In genomic region chr3:18579659-18580058, GRCh38 we compare ENCODE assay signal across 23 cellular contexts.
"Had no signal": no experiment of that assay in that cellular context is flagged by ENCODE, and none has a peak within 500 bp of the region (broad histone marks: within the 10 kb centered on the region; RNA-seq: fewer than 3 reads in every experiment).

No MANE protein-coding gene starts in this region.

- H3K4me1 Mint-ChIP-seq: activated naive CD4-positive, alpha-beta T cell treated with anti-CD3 and anti-CD28 coated beads, Interleukin-2, amount 10 ng/mL, durations not matched to agents 7 days and 5 days; endodermal cell; mesothelial cell of epicardium; nephron progenitor cell had no signal

- H3K9me3 ChIP-seq: esophagus squamous epithelium, gastrocnemius medialis, psoas muscle, right atrium auricular region, testis, vagina had no signal

- H3K36me3 Mint-ChIP-seq: mesothelial cell of epicardium had no signal

- H3K4me3 Mint-ChIP-seq: activated B cell treated with CpG ODN at 0.5 μM for 24 hours; activated CD4-positive, alpha-beta T cell treated with anti-CD3 and anti-CD28 coated beads for 36 hours; activated naive CD4-positive, alpha-beta T cell treated with anti-CD3 and anti-CD28 coated beads, Interleukin-2, amount 10 ng/mL, durations not matched to agents 7 days and 5 days; activated T-cell treated with anti-CD3 and anti-CD28 coated beads, Interleukin-2, amount 50 U/mL, for 4 hours; endodermal cell; mesothelial cell of epicardium; nephron progenitor cell had no signal

- ATAC-seq: activated CD4-positive, alpha-beta T cell treated with anti-CD3 and anti-CD28 coated beads for 36 hours; activated T-cell treated with anti-CD3 and anti-CD28 coated beads, Interleukin-2, amount 50 U/mL, for 4 hours; gastrocnemius medialis; left ventricle myocardium superior; psoas muscle had no signal

- H3K4me1 ChIP-seq: esophagus squamous epithelium, gastrocnemius medialis, pancreas, psoas muscle, right atrium auricular region, testis, vagina had no signal

- H3K27me3 ChIP-seq: esophagus squamous epithelium, gastrocnemius medialis, pancreas, right atrium auricular region, spleen, testis, vagina had no signal

- H3K4me3 ChIP-seq: esophagus squamous epithelium, gastrocnemius medialis, pancreas, psoas muscle, right atrium auricular region, spleen, testis, vagina had no signal

- H3K27me3 Mint-ChIP-seq: activated B cell treated with CpG ODN at 0.5 μM for 24 hours; activated CD4-positive, alpha-beta T cell treated with anti-CD3 and anti-CD28 coated beads for 36 hours; activated naive CD4-positive, alpha-beta T cell treated with anti-CD3 and anti-CD28 coated beads, Interleukin-2, amount 10 ng/mL, durations not matched to agents 7 days and 5 days had no signal

- H3K27ac Mint-ChIP-seq: activated B cell treated with CpG ODN at 0.5 μM for 24 hours; activated CD4-positive, alpha-beta T cell treated with anti-CD3 and anti-CD28 coated beads for 36 hours; activated naive CD4-positive, alpha-beta T cell treated with anti-CD3 and anti-CD28 coated beads, Interleukin-2, amount 10 ng/mL, durations not matched to agents 7 days and 5 days; endodermal cell; mesothelial cell of epicardium; nephron progenitor cell had no signal

- H3K27ac ChIP-seq: esophagus squamous epithelium, gastrocnemius medialis, pancreas, psoas muscle, right atrium auricular region, spleen, testis, vagina had no signal

- DNase-seq: activated B cell treated with CpG ODN at 0.5 μM for 24 hours; activated CD4-positive, alpha-beta T cell treated with anti-CD3 and anti-CD28 coated beads for 36 hours; activated CD4-positive, alpha-beta T cell treated with anti-CD3 and anti-CD28 coated beads, Interleukin-2, amount 50 U/mL, for 48 hours; activated CD8-positive, alpha-beta memory T cell treated with anti-CD3 and anti-CD28 coated beads, Interleukin-2, amount 50 U/mL, for 48 hours; activated naive CD4-positive, alpha-beta T cell treated with anti-CD3 and anti-CD28 coated beads, Interleukin-2, amount 10 ng/mL, durations not matched to agents 7 days and 5 days; activated T-cell treated with anti-CD3 and anti-CD28 coated beads, Interleukin-2, amount 50 U/mL, for 4 hours; cortex of kidney; endodermal cell; esophagus squamous epithelium; gastrocnemius medialis; hippocampal formation; left ventricle myocardium superior; mammary epithelial cell; nephron progenitor cell; pancreas; psoas muscle; spleen; stimulated activated CD4-positive, alpha-beta T cell treated with anti-CD3 and anti-CD28 coated beads, Interleukin-4, amount 100 ng/mL, for 1 hour; testis; trophoblast cell had no signal

- H3K36me3 ChIP-seq: esophagus squamous epithelium, gastrocnemius medialis, pancreas, right atrium auricular region, spleen, vagina had no signal
